8 cellular contexts compared by ENCODE assay signal in the genomic region with DNA sequence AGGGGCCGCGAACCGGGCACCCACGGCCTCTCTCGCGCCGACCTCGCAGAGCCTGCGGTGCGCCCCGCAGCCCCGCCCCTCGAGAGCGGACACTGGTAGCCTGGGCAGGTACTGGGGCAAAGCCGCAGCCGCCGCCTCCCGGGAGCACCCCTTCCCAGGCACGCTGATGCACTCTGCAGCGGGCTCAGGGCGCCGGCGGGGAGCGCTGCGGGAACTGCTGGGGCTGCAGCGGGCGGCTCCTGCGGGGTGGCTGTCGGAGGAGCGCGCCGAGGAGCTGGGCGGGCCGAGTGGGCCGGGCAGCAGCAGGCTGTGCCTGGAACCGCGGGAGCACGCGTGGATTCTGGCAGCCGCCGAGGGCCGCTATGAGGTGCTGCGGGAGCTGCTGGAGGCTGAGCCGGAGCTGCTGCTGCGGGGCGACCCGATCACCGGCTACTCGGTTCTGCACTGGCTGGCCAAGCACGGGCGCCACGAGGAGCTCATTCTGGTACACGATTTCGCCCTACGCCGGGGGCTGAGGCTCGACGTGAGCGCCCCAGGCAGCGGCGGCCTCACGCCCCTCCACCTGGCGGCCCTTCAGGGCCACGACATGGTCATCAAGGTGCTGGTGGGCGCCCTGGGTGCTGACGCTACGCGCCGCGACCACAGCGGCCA. TPM values are rescaled to one million over a fixed set of nuclear protein-coding genes. Genes with fewer than 3 reads are reported as not detected.
DNase-seq lines count a peak whose midpoint lies in the region; ATAC-seq and TF ChIP-seq lines count a peak whose summit lies in the region.

No MANE protein-coding gene starts in this region.

- H3K9me3 ChIP-seq in CD4-positive, CD25-positive, alpha-beta regulatory T cell (ENCODE audit: control insufficient read depth in 2 of 2, low read length in 2 of 2): no peaks in the 10 kb centered on the region
- H3K9me3 ChIP-seq in right atrium auricular region: no peaks in the 10 kb centered on the region

- H3K4me1 Mint-ChIP-seq in CD4-positive, CD25-positive, alpha-beta regulatory T cell: peaks cover 18 to 52% (median 26%) of the 10 kb centered on the region in 4 donors
- H3K4me1 Mint-ChIP-seq in activated naive CD4-positive, alpha-beta T cell treated with anti-CD3 and anti-CD28 coated beads for 36 hours (ENCODE audit: low read depth): peaks cover 42% of the 10 kb centered on the region

- no peaks in the 10 kb centered on the region for H3K36me3 Mint-ChIP-seq in CD4-positive, CD25-positive, alpha-beta regulatory T cell
- H3K36me3 Mint-ChIP-seq in activated naive CD4-positive, alpha-beta T cell treated with anti-CD3 and anti-CD28 coated beads for 36 hours (ENCODE audit: low read depth): no peaks in the 10 kb centered on the region

- peak; percentile 18 to 23 (median 19) for DNase-seq in CD4-positive, CD25-positive, alpha-beta regulatory T cell
- peak; percentile 76 for DNase-seq in NB4 (ENCODE audit: low read depth)
- peak; percentile 53 for DNase-seq in activated naive CD4-positive, alpha-beta T cell treated with anti-CD3 and anti-CD28 coated beads for 36 hours
- DNase-seq in right atrium auricular region (ENCODE audit: low spot score): no peak
- no peak for DNase-seq in skeletal muscle cell (ENCODE audit: low read depth)
- DNase-seq in NAMALWA (ENCODE audit: low spot score): no peak

- no peak overlapping the region for H3K27ac Mint-ChIP-seq in CD4-positive, CD25-positive, alpha-beta regulatory T cell
- no peak overlapping the region for H3K27ac Mint-ChIP-seq in activated naive CD4-positive, alpha-beta T cell treated with anti-CD3 and anti-CD28 coated beads for 36 hours

- H3K27me3 ChIP-seq in CD4-positive, CD25-positive, alpha-beta regulatory T cell (ENCODE audit: control insufficient read depth, insufficient read depth, low read length): no peaks in the 10 kb centered on the region
- peaks cover 0 to 4% of the 10 kb centered on the region in 2 donors for H3K27me3 ChIP-seq in right atrium auricular region

- no peak for TF ChIP-seq CTCF in NB4 (IDR thresholded peaks at IDR 0.05; ENCODE audit: low read depth, low read length)
- no peak for TF ChIP-seq CTCF in right atrium auricular region (IDR thresholded peaks at IDR 0.05)

- CTCF ChIA-PET in activated naive CD4-positive, alpha-beta T cell treated with anti-CD3 and anti-CD28 coated beads for 36 hours (lab: Charles Lee): interaction anchor here (0.5 to 1.7 kb wide), 6 partner anchors 10 to 274 kb away, joined by 3 to 5 read pairs (median 4); no protein-coding TSS in a partner anchor

- no peaks in the 10 kb centered on the region for H3K9me3 Mint-ChIP-seq in CD4-positive, CD25-positive, alpha-beta regulatory T cell
- no peaks in the 10 kb centered on the region for H3K9me3 Mint-ChIP-seq in activated naive CD4-positive, alpha-beta T cell treated with anti-CD3 and anti-CD28 coated beads for 36 hours

- intact Hi-C loops in activated naive CD4-positive, alpha-beta T cell treated with anti-CD3 and anti-CD28 coated beads for 36 hours (cut with micrococcal nuclease): no loop called here

- TF ChIP-seq POLR2A in NB4 (IDR thresholded peaks at IDR 0.05; ENCODE audit: extremely low read depth, insufficient read length): no peak

- ATAC-seq in CD4-positive, CD25-positive, alpha-beta regulatory T cell (ENCODE audit: low read depth in 2 of 2): peak; percentile 37 to 39
- ATAC-seq in HG03095 (IDR thresholded peaks at IDR 0.05; ENCODE audit: unreplicated experiment) (no peak), HG02610 (IDR thresholded peaks at IDR 0.05; ENCODE audit: unreplicated experiment) (no peak)

- H3K27ac ChIP-seq in CD4-positive, CD25-positive, alpha-beta regulatory T cell (ENCODE audit: insufficient read depth, low read length, poor library complexity, severe bottlenecking): no peak overlapping the region
- no peak overlapping the region for H3K27ac ChIP-seq in right atrium auricular region

- peaks cover 45% of the 10 kb centered on the region for H3K4me1 ChIP-seq in CD4-positive, CD25-positive, alpha-beta regulatory T cell (ENCODE audit: control insufficient read depth, insufficient read depth, low read length, poor library complexity, severe bottlenecking)
- H3K4me1 ChIP-seq in right atrium auricular region: peaks cover 0 to 13% of the 10 kb centered on the region in 2 donors

- no peaks in the 10 kb centered on the region for H3K36me3 ChIP-seq in CD4-positive, CD25-positive, alpha-beta regulatory T cell (ENCODE audit: control insufficient read depth, insufficient read depth, low read length)
- no peaks in the 10 kb centered on the region for H3K36me3 ChIP-seq in right atrium auricular region

- H3K4me3 Mint-ChIP-seq in CD4-positive, CD25-positive, alpha-beta regulatory T cell: peak overlapping the region in 3 of 4 donors; percentile 29 to 73 (median 51)
- peak overlapping the region; percentile 21 for H3K4me3 Mint-ChIP-seq in activated naive CD4-positive, alpha-beta T cell treated with anti-CD3 and anti-CD28 coated beads for 36 hours

- no peak overlapping the region for H3K4me3 ChIP-seq in CD4-positive, CD25-positive, alpha-beta regulatory T cell (ENCODE audit: low read depth, low read length)
- peak overlapping the region; percentile 56 for H3K4me3 ChIP-seq in NB4 (ENCODE audit: low read depth, low read length)
- H3K4me3 ChIP-seq in right atrium auricular region: peak overlapping the region; percentile 28 to 51
- H3K4me3 ChIP-seq in skeletal muscle cell (ENCODE audit: low read depth, low read length): peak overlapping the region; percentile 49

- no peaks in the 10 kb centered on the region for H3K27me3 Mint-ChIP-seq in CD4-positive, CD25-positive, alpha-beta regulatory T cell
- no peaks in the 10 kb centered on the region for H3K27me3 Mint-ChIP-seq in activated naive CD4-positive, alpha-beta T cell treated with anti-CD3 and anti-CD28 coated beads for 36 hours (ENCODE audit: low read depth)

RNA-seq across cellular contexts. Expression of gene SOWAHD, which starts 0.4 kb away (rescaled TPM):
- total RNA-seq in CD4-positive, CD25-positive, alpha-beta regulatory T cell: not detected
- polyA plus RNA-seq in CD4-positive, CD25-positive, alpha-beta regulatory T cell: under 1 TPM; 0.38 to 0.52 (median 0.46) TPM
- total RNA-seq in activated naive CD4-positive, alpha-beta T cell treated with anti-CD3 and anti-CD28 coated beads for 36 hours: under 1 TPM in 1 of 2 experiments, not detected in 1; 0.30 TPM
- not detected for total RNA-seq in right atrium auricular region

RNA-seq across cellular contexts. Expression of gene RPL39, which starts 32.6 kb away (rescaled TPM):
- 2,712 TPM for total RNA-seq in CD4-positive, CD25-positive, alpha-beta regulatory T cell
- polyA plus RNA-seq in CD4-positive, CD25-positive, alpha-beta regulatory T cell: 1,000 to 10,000 TPM; 3,971 to 5,634 (median 4,678) TPM
- 1,000 to 10,000 TPM; 3,049 to 3,109 TPM for total RNA-seq in activated naive CD4-positive, alpha-beta T cell treated with anti-CD3 and anti-CD28 coated beads for 36 hours
- total RNA-seq in right atrium auricular region: 1,000 to 10,000 TPM; 1,432 to 3,550 TPM

Comparison
In these comparisons a context has a peak if more than half of its experiments do, and no peak if none do; other contexts are left out.
1. ATAC-seq: peak in CD4-positive, CD25-positive, alpha-beta regulatory T cell (2 of 2); none in HG03095 (single experiment) and HG02610 (single experiment).
2. DNase-seq: peak in CD4-positive, CD25-positive, alpha-beta regulatory T cell (3 of 3), NB4 (single experiment) and activated naive CD4-positive, alpha-beta T cell treated with anti-CD3 and anti-CD28 coated beads for 36 hours (single experiment); none in right atrium auricular region (single experiment), skeletal muscle cell (single experiment) and NAMALWA (single experiment).